29 cellular contexts compared by ENCODE assay signal in the genomic region with DNA sequence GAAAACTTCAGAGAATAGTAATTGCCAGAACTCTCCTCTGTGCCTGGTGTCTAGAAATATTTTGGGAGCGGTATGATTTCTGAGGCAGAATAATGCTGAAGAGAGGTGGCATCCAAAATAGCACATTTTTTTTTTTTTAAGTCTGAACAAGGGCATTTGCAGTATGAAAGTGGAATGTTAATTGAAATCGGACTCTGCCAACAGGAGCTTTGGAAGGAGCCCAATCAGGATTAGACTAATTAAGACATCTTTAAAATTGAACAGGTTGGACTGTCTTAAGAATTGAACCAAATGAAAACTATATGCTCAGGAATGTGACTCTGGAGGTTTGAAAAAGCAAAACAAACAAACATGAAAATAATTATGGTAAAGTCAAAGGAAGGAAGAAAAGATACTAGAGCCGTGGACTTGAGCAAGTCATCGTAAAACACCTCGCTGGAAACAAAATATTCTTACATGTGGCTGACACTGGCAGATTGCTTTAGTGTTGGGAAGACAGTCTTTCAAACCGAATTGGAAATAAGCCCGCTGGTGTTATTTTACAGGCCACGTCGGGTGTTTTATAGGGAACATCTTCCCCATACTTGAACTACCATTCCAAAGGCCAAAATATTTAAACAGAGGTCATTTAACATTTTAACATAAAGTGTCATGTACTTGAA.
"Had no signal": no experiment of that assay in that cellular context is flagged by ENCODE, and none has a peak within 500 bp of the region (broad histone marks: within the 10 kb centered on the region; RNA-seq: fewer than 3 reads in every experiment).

No MANE protein-coding gene starts in this region.

- H3K27me3 ChIP-seq: ascending aorta, SJCRH30 had no signal

- H3K36me3 ChIP-seq: ascending aorta, SJCRH30 had no signal

- H3K9me3 ChIP-seq: ascending aorta, body of pancreas, SJCRH30, SK-N-SH had no signal

- ATAC-seq: activated CD8-positive, alpha-beta T cell treated with anti-CD3 and anti-CD28 coated beads, Interleukin-2, amount 10 ng/mL, durations not matched to agents 7 days and 5 days; body of pancreas had no signal

- H3K9me2 ChIP-seq: SK-N-SH had no signal

- H3K4me2 ChIP-seq: SK-N-SH had no signal

- H3K27ac ChIP-seq: ascending aorta, body of pancreas, SJCRH30 had no signal

- H3K4me1 ChIP-seq: ascending aorta, body of pancreas, SJCRH30 had no signal

- DNase-seq: activated CD4-positive, alpha-beta T cell treated with anti-CD3 and anti-CD28 coated beads, Interleukin-2, amount 10 ng/mL, durations not matched to agents 24 days and 14 days; activated CD4-positive, alpha-beta T cell treated with anti-CD3 and anti-CD28 coated beads, Interleukin-2, amount 50 U/mL, for 48 hours; activated CD8-positive, alpha-beta T cell treated with anti-CD3 and anti-CD28 coated beads, Interleukin-2, amount 10 ng/mL, durations not matched to agents 7 days and 5 days; activated gamma-delta T cell; activated naive CD4-positive, alpha-beta T cell treated with Interleukin-2 at 50 U/mL for 16 hours; activated naive CD8-positive, alpha-beta T cell treated with anti-CD3 and anti-CD28 coated beads, Interleukin-2, amount 10 ng/mL, durations not matched to agents 7 days and 5 days; activated T-cell treated with anti-CD3 and anti-CD28 coated beads, Interleukin-2, amount 50 U/mL, for 24 hours; amygdala; body of pancreas; caudate nucleus; Kasumi-1; KG1; MM.1S; MV-4-11; NCI-H1092; NCI-H1436 treated with DMSO at 0.1 percent for 48 hours; NCI-H1694 treated with DMSO at 0.1 percent for 48 hours; NCI-H2029; NCI-H2227 treated with DMSO at 0.1 percent for 48 hours; NCI-H446; NCI-H510A treated with DMSO at 0.1 percent for 48 hours; NCI-H526 treated with DMSO at 0.1 percent for 48 hours; NK-92 treated with Interleukin-12 subunit alpha and Interleukin-12 subunit beta, amount 100 ng/mL, for 24 hours; SHP77; SJCRH30; SK-N-SH had no signal

- H3K4me3 ChIP-seq: ascending aorta, body of pancreas, SJCRH30 had no signal

- H3K9ac ChIP-seq: SK-N-SH had no signal

- FAIRE-seq: bronchial epithelial cell, TTC549 had no signal
